In genomic region chr2:218418717-218419458, GRCh38 we compare ENCODE assay signal across 20 cellular contexts. TPM values are rescaled to one million over a fixed set of nuclear protein-coding genes. Genes with fewer than 3 reads are reported as not detected.
DNase-seq lines count a peak whose midpoint lies in the region; ATAC-seq and TF ChIP-seq lines count a peak whose summit lies in the region.
"Had no signal": no experiment of that assay in that cellular context is flagged by ENCODE, and none has a peak within 500 bp of the region (broad histone marks: within the 10 kb centered on the region; RNA-seq: fewer than 3 reads in every experiment).

Gene VIL1, plus strand, starts transcription at chr2:218419123. Its CDS starts 4,656 bp downstream, at chr2:218423779.

- H3K27ac Mint-ChIP-seq in nephron (peak within 1 kb of the TSS in 1 of 3 experiments; percentile 60), MCF 10A (ENCODE audit: low read depth, unreplicated experiment) (no peak within 1 kb of the TSS), chondrocyte (ENCODE audit: unreplicated experiment) (no peak within 1 kb of the TSS)
- H3K27ac Mint-ChIP-seq: activated naive CD4-positive, alpha-beta T cell treated with anti-CD3 and anti-CD28 coated beads for 36 hours; T-helper 1 cell treated with Interleukin-12 subunit alpha and Interleukin-12 subunit beta and Interleukin-4 antibody, amounts not matched to agents 30 μg/mL and 1 μg/mL, for 36 hours had no signal

- peak within 1 kb of the TSS; percentile 82 to 98 for H3K9ac ChIP-seq in duodenal mucosa (ENCODE audit: low read depth in 1 of 2, low read length in 2 of 2)

- H3K4me1 Mint-ChIP-seq in nephron: no peaks in the 10 kb centered on the region
- H3K4me1 Mint-ChIP-seq in MCF 10A (ENCODE audit: insufficient read depth, unreplicated experiment): no peaks in the 10 kb centered on the region
- no peaks in the 10 kb centered on the region for H3K4me1 Mint-ChIP-seq in chondrocyte (ENCODE audit: low read depth)

- ATAC-seq in HG02840 (IDR thresholded peaks at IDR 0.05; ENCODE audit: low FRiP score, unreplicated experiment): no peak

- BruUV-seq in MCF 10A (replicated peaks; lab: Mats Ljungman, UMichigan): no TSS peak

- H3K27me3 ChIP-seq in duodenal mucosa (ENCODE audit: control insufficient read depth in 1 of 2, insufficient read depth in 2 of 2, low read length in 2 of 2): no peaks in the 10 kb centered on the region
- H3K27me3 ChIP-seq: neutrophil had no signal

- H3K9me3 ChIP-seq in duodenal mucosa (ENCODE audit: control insufficient read depth in 1 of 2, low read length in 2 of 2): no peaks in the 10 kb centered on the region
- H3K9me3 ChIP-seq: HAP-1, neutrophil had no signal

- TF ChIP-seq CTCF in nephron (IDR thresholded peaks at IDR 0.05; ENCODE audit: unreplicated experiment in 3 of 3): no peak
- no peak for TF ChIP-seq CTCF in MCF 10A (IDR thresholded peaks at IDR 0.05; ENCODE audit: unreplicated experiment)
- TF ChIP-seq CTCF in chondrocyte (IDR thresholded peaks at IDR 0.05): no peak

- POLR2A ChIA-PET in MCF 10A (lab: Yijun Ruan, JAX): no interaction called here

- H3K36me3 Mint-ChIP-seq in nephron (ENCODE audit: low read depth) (no peaks in the 10 kb centered on the region), MCF 10A (ENCODE audit: insufficient read depth, unreplicated experiment) (no peaks in the 10 kb centered on the region), chondrocyte (ENCODE audit: low read depth) (no peaks in the 10 kb centered on the region)

- DNase-seq in DMS53 (lab: John Stamatoyannopoulos, UW) (peak; percentile 97), NCI-H1436 treated with DMSO at 0.1 percent for 48 hours (lab: John Stamatoyannopoulos, UW) (peak; percentile 43), NCI-H1694 treated with DMSO at 0.1 percent for 48 hours (lab: John Stamatoyannopoulos, UW) (no peak), MCF 10A (ENCODE audit: unreplicated experiment) (no peak), chondrocyte (ENCODE audit: low spot score) (no peak)
- DNase-seq: activated naive CD4-positive, alpha-beta T cell treated with anti-CD3 and anti-CD28 coated beads for 36 hours; DMS 273 treated with DMSO at 0.1 percent for 48 hours; effector memory CD4-positive, alpha-beta T cell; mammary epithelial cell; NCI-H446 had no signal

- H3K9me3 Mint-ChIP-seq in nephron (no peaks in the 10 kb centered on the region), MCF 10A (ENCODE audit: unreplicated experiment) (no peaks in the 10 kb centered on the region), chondrocyte (ENCODE audit: low read depth) (no peaks in the 10 kb centered on the region)
- H3K9me3 Mint-ChIP-seq: activated naive CD4-positive, alpha-beta T cell treated with anti-CD3 and anti-CD28 coated beads for 36 hours; T-helper 1 cell treated with Interleukin-12 subunit alpha and Interleukin-12 subunit beta and Interleukin-4 antibody, amounts not matched to agents 30 μg/mL and 1 μg/mL, for 36 hours had no signal

- H3K4me3 ChIP-seq in duodenal mucosa (ENCODE audit: low read depth in 1 of 2, low read length in 2 of 2): peak within 1 kb of the TSS; percentile 80 to 86
- H3K4me3 ChIP-seq: HAP-1, skin epidermis had no signal

- peaks cover 0 to 6% of the 10 kb centered on the region in 2 donors for H3K36me3 ChIP-seq in duodenal mucosa (ENCODE audit: control insufficient read depth in 1 of 2, insufficient read depth in 2 of 2, low read length in 2 of 2)
- H3K36me3 ChIP-seq: HAP-1, neutrophil had no signal

- H3K27me3 Mint-ChIP-seq in nephron (ENCODE audit: low read depth) (no peaks in the 10 kb centered on the region), MCF 10A (ENCODE audit: insufficient read depth, unreplicated experiment) (no peaks in the 10 kb centered on the region), chondrocyte (ENCODE audit: low read depth) (no peaks in the 10 kb centered on the region)

- H3K27ac ChIP-seq in duodenal mucosa (ENCODE audit: low read depth, low read length): peak within 1 kb of the TSS; percentile 36
- H3K27ac ChIP-seq: HL-60, neutrophil, skin epidermis had no signal

- H3K4me3 Mint-ChIP-seq in nephron (peak within 1 kb of the TSS in 2 of 3 experiments; percentile 48 to 51), MCF 10A (ENCODE audit: unreplicated experiment) (no peak within 1 kb of the TSS), chondrocyte (ENCODE audit: unreplicated experiment) (no peak within 1 kb of the TSS)
- H3K4me3 Mint-ChIP-seq: activated naive CD4-positive, alpha-beta T cell treated with anti-CD3 and anti-CD28 coated beads for 36 hours; T-helper 1 cell treated with Interleukin-12 subunit alpha and Interleukin-12 subunit beta and Interleukin-4 antibody, amounts not matched to agents 30 μg/mL and 1 μg/mL, for 36 hours had no signal

- H3K4me1 ChIP-seq in duodenal mucosa (ENCODE audit: control insufficient read depth in 1 of 2, insufficient read depth in 2 of 2, low read length in 2 of 2): peaks cover 16 to 25% of the 10 kb centered on the region in 2 donors
- H3K4me1 ChIP-seq: HAP-1 had no signal

- CTCF ChIA-PET in MCF 10A (lab: Yijun Ruan, JAX): interaction anchor here (0.6 to 1.0 kb wide), 2 partner anchors 34 to 194 kb away, joined by 3 to 4 read pairs; no protein-coding TSS in a partner anchor

- intact Hi-C loops in MCF 10A (cut with micrococcal nuclease): no loop called here

RNA-seq across cellular contexts. Expression of gene VIL1, which starts in this region (rescaled TPM):
- total RNA-seq in MCF 10A (2022) (not detected in 2 replicates), chondrocyte (not detected in 3 replicates)
- total RNA-seq: activated naive CD4-positive, alpha-beta T cell treated with anti-CD3 and anti-CD28 coated beads for 36 hours; M059J; mammary epithelial cell; RPMI7951 had no signal

Comparison
In these comparisons a context has a peak if more than half of its experiments do, and no peak if none do; other contexts are left out.
1. DNase-seq: peak in DMS53 (single experiment) and NCI-H1436 treated with DMSO at 0.1 percent for 48 hours (single experiment); none in NCI-H1694 treated with DMSO at 0.1 percent for 48 hours (single experiment), MCF 10A (single experiment) and chondrocyte (single experiment).
2. H3K4me3 Mint-ChIP-seq: peak in nephron (2 of 3); none in MCF 10A (single experiment) and chondrocyte (single experiment).